Comparison of ENCODE assay signal across 27 cellular contexts in genomic region chr6:32814145-32814544, GRCh38. TPM values are rescaled to one million over a fixed set of nuclear protein-coding genes. Genes with fewer than 3 reads are reported as not detected.
DNase-seq lines count a peak whose midpoint lies in the region; ATAC-seq, FAIRE-seq and TF ChIP-seq lines count a peak whose summit lies in the region.
"Had no signal": no experiment of that assay in that cellular context is flagged by ENCODE, and none has a peak within 500 bp of the region (broad histone marks: within the 10 kb centered on the region; RNA-seq: fewer than 3 reads in every experiment).

No MANE protein-coding gene starts in this region.

- no peak overlapping the region for H3K27ac Mint-ChIP-seq in stimulated activated naive CD8-positive, alpha-beta T cell treated with anti-CD3 and anti-CD28 coated beads, Interleukin-15, amount 100 ng/mL, for 72 hours
- H3K27ac Mint-ChIP-seq: activated CD8-positive, alpha-beta T cell treated with anti-CD3 and anti-CD28 coated beads for 36 hours; activated naive CD4-positive, alpha-beta T cell treated with anti-CD3 and anti-CD28 coated beads, Interleukin-2, amount 50 U/mL, for 24 hours; activated T-helper 2 cell treated with anti-CD3 and anti-CD28 coated beads, Interferon-gamma antibody, Interleukin-2, Interleukin-4, amounts not matched to agents 10 μg/mL and 5 μg/mL and 100 μg/mL, durations not matched to agents 14 hours and 24 hours and 36 hours; CD8-positive, alpha-beta memory T cell had no signal

- H3K4me1 ChIP-seq in keratinocyte (ENCODE audit: control insufficient read depth, extremely low read depth, insufficient read depth, low read length), result peaks cover 29% of the 10 kb centered on the region
- H3K4me1 ChIP-seq: parathyroid adenoma had no signal

- H3K27ac ChIP-seq in SU-DHL-6 (ENCODE audit: low read depth, low read length) (peak overlapping the region; percentile 85), keratinocyte (ENCODE audit: control insufficient read depth, insufficient read depth, low read length) (no peak overlapping the region)
- H3K27ac ChIP-seq: parathyroid adenoma, thoracic aorta had no signal

- dilution Hi-C loops in keratinocyte (cut with MboI; ENCODE audit: extremely low pct_ligation_motif_present, low sequenced_read_pairs), result no loop called here

- H2AFZ ChIP-seq in SU-DHL-6 (ENCODE audit: low read depth, low read length, severe bottlenecking) (no peak overlapping the region), keratinocyte (ENCODE audit: control insufficient read depth, low read length) (no peak overlapping the region)
- H2AFZ ChIP-seq: parathyroid adenoma had no signal

- H3K27me3 Mint-ChIP-seq in stimulated activated naive CD8-positive, alpha-beta T cell treated with anti-CD3 and anti-CD28 coated beads, Interleukin-15, amount 100 ng/mL, for 72 hours, result no peaks in the 10 kb centered on the region
- H3K27me3 Mint-ChIP-seq: activated CD8-positive, alpha-beta T cell treated with anti-CD3 and anti-CD28 coated beads for 36 hours; activated naive CD4-positive, alpha-beta T cell treated with anti-CD3 and anti-CD28 coated beads, Interleukin-2, amount 50 U/mL, for 24 hours; stimulated activated naive CD8-positive, alpha-beta T cell treated with anti-CD3 and anti-CD28 coated beads, Interleukin-15, Interleukin-2, amounts not matched to agents 100 ng/mL and 50 ng/mL, for 24 hours had no signal

- H3K4me2 ChIP-seq in SU-DHL-6 (ENCODE audit: low read depth, low read length, poor library complexity, severe bottlenecking) (peak overlapping the region; percentile 61), keratinocyte (ENCODE audit: control insufficient read depth, extremely low read depth, insufficient read depth, low read depth, low read length) (no peak overlapping the region)

- H3K9ac ChIP-seq in SU-DHL-6 (ENCODE audit: low read length) (no peak overlapping the region), keratinocyte (ENCODE audit: control insufficient read depth, extremely low read depth, insufficient read depth, low read length) (no peak overlapping the region)
- H3K9ac ChIP-seq: parathyroid adenoma had no signal

- H3K79me2 ChIP-seq in SU-DHL-6 (ENCODE audit: insufficient read depth, low read length) (peaks cover 12% of the 10 kb centered on the region; the same call in 1 of the 2 replicates), keratinocyte (ENCODE audit: control insufficient read depth, insufficient read depth, low read length) (no peaks in the 10 kb centered on the region)
- H3K79me2 ChIP-seq: parathyroid adenoma had no signal

- H3K27me3 ChIP-seq in SU-DHL-6 (ENCODE audit: low read length) (no peaks in the 10 kb centered on the region), keratinocyte (ENCODE audit: control insufficient read depth, extremely low read depth, insufficient read depth, low read length) (no peaks in the 10 kb centered on the region)
- H3K27me3 ChIP-seq: breast epithelium had no signal

- H3K9me1 ChIP-seq in keratinocyte (ENCODE audit: control insufficient read depth, extremely low read depth, insufficient read depth, low read length), result no peaks in the 10 kb centered on the region

- H4K20me1 ChIP-seq in SU-DHL-6 (ENCODE audit: low read depth, low read length), result no peaks in the 10 kb centered on the region
- H4K20me1 ChIP-seq in keratinocyte (ENCODE audit: control insufficient read depth, extremely low read depth, insufficient read depth, low read length), result no peaks in the 10 kb centered on the region

- peak; percentile 48 for ATAC-seq in stimulated activated naive CD8-positive, alpha-beta T cell treated with anti-CD3 and anti-CD28 coated beads, Interleukin-15, Interleukin-2, amounts not matched to agents 100 U/mL and 50 U/mL, for 24 hours
- ATAC-seq in stimulated activated naive CD8-positive, alpha-beta T cell treated with anti-CD3 and anti-CD28 coated beads, Interleukin-15, amount 100 ng/mL, for 72 hours, result no peak
- ATAC-seq: activated CD8-positive, alpha-beta T cell treated with anti-CD3 and anti-CD28 coated beads for 36 hours; left cardiac atrium had no signal

- H3K9me3 Mint-ChIP-seq in stimulated activated naive CD8-positive, alpha-beta T cell treated with anti-CD3 and anti-CD28 coated beads, Interleukin-15, amount 100 ng/mL, for 72 hours, result no peaks in the 10 kb centered on the region
- H3K9me3 Mint-ChIP-seq: activated CD8-positive, alpha-beta T cell treated with anti-CD3 and anti-CD28 coated beads for 36 hours; activated naive CD4-positive, alpha-beta T cell treated with anti-CD3 and anti-CD28 coated beads, Interleukin-2, amount 50 U/mL, for 24 hours; activated T-helper 2 cell treated with anti-CD3 and anti-CD28 coated beads, Interferon-gamma antibody, Interleukin-2, Interleukin-4, amounts not matched to agents 10 μg/mL and 5 μg/mL and 100 μg/mL, durations not matched to agents 14 hours and 24 hours and 36 hours; CD8-positive, alpha-beta memory T cell; neural crest cell; stimulated activated naive CD8-positive, alpha-beta T cell treated with anti-CD3 and anti-CD28 coated beads, Interleukin-15, Interleukin-2, amounts not matched to agents 100 ng/mL and 50 ng/mL, for 24 hours had no signal

- H3K4me3 ChIP-seq in SU-DHL-6 (ENCODE audit: insufficient read depth, low read length, poor library complexity, severe bottlenecking), result no peak overlapping the region
- H3K4me3 ChIP-seq in keratinocyte (ENCODE audit: control insufficient read depth in 2 of 3, extremely low read depth in 1 of 3, insufficient read depth in 2 of 3, low read depth in 1 of 3, low read length in 3 of 3), result no peak overlapping the region
- H3K4me3 ChIP-seq: thoracic aorta had no signal

- DNase-seq in stimulated activated naive CD8-positive, alpha-beta T cell treated with anti-CD3 and anti-CD28 coated beads, Interleukin-15, Interleukin-2, amounts not matched to agents 100 U/mL and 50 U/mL, for 24 hours, result no peak
- no peak for DNase-seq in stimulated activated naive CD8-positive, alpha-beta T cell treated with anti-CD3 and anti-CD28 coated beads, Interleukin-15, amount 100 ng/mL, for 72 hours
- no peak for DNase-seq in keratinocyte (ENCODE audit: low read depth, low spot score)
- no peak for DNase-seq in NCI-H1105 (lab: John Stamatoyannopoulos, UW)
- DNase-seq in NCI-H2029 (lab: John Stamatoyannopoulos, UW), result no peak
- no peak for DNase-seq in HUDEP-2 (lab: John Stamatoyannopoulos, UW; ENCODE audit: unreplicated experiment in 76 of 76)
- DNase-seq: activated CD4-positive, CD25-positive, alpha-beta regulatory T cell; activated CD8-positive, alpha-beta memory T cell treated with anti-CD3 and anti-CD28 coated beads, Interleukin-2, amount 50 U/mL, for 48 hours; activated CD8-positive, alpha-beta T cell treated with anti-CD3 and anti-CD28 coated beads for 36 hours; anterior cingulate cortex; CD8-positive, alpha-beta memory T cell; HCEC 1CT; hypothalamus; left cardiac atrium; NCI-H187; NCI-H2171 treated with DMSO at 0.1 percent for 48 hours; NCI-H510A; retina had no signal

- peaks cover 11% of the 10 kb centered on the region for H3K4me1 Mint-ChIP-seq in stimulated activated naive CD8-positive, alpha-beta T cell treated with anti-CD3 and anti-CD28 coated beads, Interleukin-15, amount 100 ng/mL, for 72 hours
- H3K4me1 Mint-ChIP-seq: neural crest cell had no signal

- H3K36me3 ChIP-seq in SU-DHL-6 (ENCODE audit: low read length) (peaks cover 14% of the 10 kb centered on the region; the same call in 1 of the 2 replicates), keratinocyte (ENCODE audit: control insufficient read depth in 2 of 2, extremely low read depth in 1 of 2, insufficient read depth in 2 of 2, low read length in 2 of 2) (no peaks in the 10 kb centered on the region)
- H3K36me3 ChIP-seq: breast epithelium, thoracic aorta had no signal

- H3F3A ChIP-seq in SU-DHL-6 (ENCODE audit: insufficient read depth), result peaks cover 31% of the 10 kb centered on the region

- H3K4me3 Mint-ChIP-seq in stimulated activated naive CD8-positive, alpha-beta T cell treated with anti-CD3 and anti-CD28 coated beads, Interleukin-15, amount 100 ng/mL, for 72 hours, result no peak overlapping the region
- H3K4me3 Mint-ChIP-seq: activated CD8-positive, alpha-beta T cell treated with anti-CD3 and anti-CD28 coated beads for 36 hours; activated naive CD4-positive, alpha-beta T cell treated with anti-CD3 and anti-CD28 coated beads, Interleukin-2, amount 50 U/mL, for 24 hours; neural crest cell had no signal

- peak; percentile 39 for FAIRE-seq in keratinocyte (lab: Jason Lieb, UNC)
- FAIRE-seq: urothelium cell line had no signal

- H3K9me2 ChIP-seq in SU-DHL-6 (replicated peaks; ENCODE audit: insufficient read depth, low read length), result no peaks in the 10 kb centered on the region

- TF ChIP-seq CTCF in SU-DHL-6 (IDR thresholded peaks at IDR 0.05; ENCODE audit: insufficient read depth, low read length, poor library complexity, severe bottlenecking) (no peak), keratinocyte (optimal IDR thresholded peaks at IDR 0.05 in 1 of 3, IDR thresholded peaks at IDR 0.05 in 1 of 3, conservative IDR thresholded peaks at IDR 0.05 in 1 of 3; ENCODE audit: extremely low read depth in 1 of 3, insufficient read depth in 2 of 3, low read length in 3 of 3) (no peak)

- no peaks in the 10 kb centered on the region for H3K9me3 ChIP-seq in SU-DHL-6 (ENCODE audit: insufficient read depth, low read length)
- no peaks in the 10 kb centered on the region for H3K9me3 ChIP-seq in keratinocyte (ENCODE audit: control insufficient read depth, low read depth, low read length)
- H3K9me3 ChIP-seq: breast epithelium, thoracic aorta had no signal

RNA-seq across cellular contexts. Expression of gene HLA-DOB, which starts 2.7 kb away (rescaled TPM):
- 9.2 to 12.7 TPM (median 12.5 TPM) in 3 replicates for polyA plus RNA-seq in keratinocyte
- 0.34 TPM for polyA plus RNA-seq in keratinocyte (2011; ENCODE audit: low read depth)
- 4.4 and 6.7 TPM in 2 replicates for polyA plus RNA-seq in keratinocyte (2011; cell fraction: cytosol; rRNA removed)
- 24.8 and 29.0 TPM in 2 replicates for polyA plus RNA-seq in keratinocyte (2011; cell fraction: nucleus; rRNA removed)
- polyA plus RNA-seq in keratinocyte (2012; ENCODE audit: low replicate concordance), result 3.8 and 7.3 TPM in 2 replicates
- polyA minus RNA-seq in keratinocyte, result 4.6 to 5.1 TPM (median 4.9 TPM) in 3 replicates
- not detected for polyA minus RNA-seq in keratinocyte (2011; cell fraction: cytosol; rRNA and poly(A)+ RNA removed)
- polyA minus RNA-seq in keratinocyte (2011; cell fraction: nucleus; rRNA and poly(A)+ RNA removed), result 5.6 and 5.8 TPM in 2 replicates

RNA-seq across cellular contexts. Expression of gene TAP2, which starts 24.4 kb away (rescaled TPM):
- polyA plus RNA-seq in keratinocyte, result 24.5 to 50.7 TPM (median 32.6 TPM) in 3 replicates
- polyA plus RNA-seq in keratinocyte (2011; ENCODE audit: low read depth), result 4.3 TPM
- 7.8 and 9.5 TPM in 2 replicates for polyA plus RNA-seq in keratinocyte (2011; cell fraction: cytosol; rRNA removed)
- 69.2 and 76.6 TPM in 2 replicates for polyA plus RNA-seq in keratinocyte (2011; cell fraction: nucleus; rRNA removed)
- polyA plus RNA-seq in keratinocyte (2012; ENCODE audit: low replicate concordance), result 21.9 and 59.2 TPM in 2 replicates
- polyA minus RNA-seq in keratinocyte, result 49.4 to 105 TPM (median 68.7 TPM) in 3 replicates
- 24.0 TPM for polyA minus RNA-seq in keratinocyte (2011; cell fraction: cytosol; rRNA and poly(A)+ RNA removed)
- polyA minus RNA-seq in keratinocyte (2011; cell fraction: nucleus; rRNA and poly(A)+ RNA removed), result 94.4 and 116 TPM in 2 replicates

RNA-seq across cellular contexts. Expression of gene PSMB8, which starts 29.7 kb away (rescaled TPM):
- polyA plus RNA-seq in keratinocyte, result 44.4 to 66.7 TPM (median 63.4 TPM) in 3 replicates
- polyA plus RNA-seq in keratinocyte (2011; ENCODE audit: low read depth), result 10.5 TPM
- polyA plus RNA-seq in keratinocyte (2011; cell fraction: cytosol; rRNA removed), result 34.6 and 43.8 TPM in 2 replicates
- polyA plus RNA-seq in keratinocyte (2011; cell fraction: nucleus; rRNA removed), result 24.8 and 26.6 TPM in 2 replicates
- 17.9 and 59.2 TPM in 2 replicates for polyA plus RNA-seq in keratinocyte (2012; ENCODE audit: low replicate concordance)
- polyA minus RNA-seq in keratinocyte, result 20.2 to 36.4 TPM (median 31.7 TPM) in 3 replicates
- 11.1 TPM for polyA minus RNA-seq in keratinocyte (2011; cell fraction: cytosol; rRNA and poly(A)+ RNA removed)
- polyA minus RNA-seq in keratinocyte (2011; cell fraction: nucleus; rRNA and poly(A)+ RNA removed), result 4.3 and 5.0 TPM in 2 replicates

RNA-seq across cellular contexts. Expression of gene TAP1, which starts 39.4 kb away (rescaled TPM):
- polyA plus RNA-seq in keratinocyte, result 56.1 to 81.7 TPM (median 61.4 TPM) in 3 replicates
- 10.9 TPM for polyA plus RNA-seq in keratinocyte (2011; ENCODE audit: low read depth)
- 44.3 and 45.6 TPM in 2 replicates for polyA plus RNA-seq in keratinocyte (2011; cell fraction: cytosol; rRNA removed)
- 92.6 and 97.3 TPM in 2 replicates for polyA plus RNA-seq in keratinocyte (2011; cell fraction: nucleus; rRNA removed)
- polyA plus RNA-seq in keratinocyte (2012; ENCODE audit: low replicate concordance), result 47.4 and 68.3 TPM in 2 replicates
- 74.6 to 93.6 TPM (median 82.4 TPM) in 3 replicates for polyA minus RNA-seq in keratinocyte
- polyA minus RNA-seq in keratinocyte (2011; cell fraction: cytosol; rRNA and poly(A)+ RNA removed), result 72.1 TPM
- polyA minus RNA-seq in keratinocyte (2011; cell fraction: nucleus; rRNA and poly(A)+ RNA removed), result 81.8 and 84.9 TPM in 2 replicates

RNA-seq across cellular contexts. Expression of gene PSMB9, which starts 39.8 kb away (rescaled TPM):
- 21.3 to 29.0 TPM (median 25.4 TPM) in 3 replicates for polyA plus RNA-seq in keratinocyte
- 0.69 TPM for polyA plus RNA-seq in keratinocyte (2011; ENCODE audit: low read depth)
- 10.9 and 17.9 TPM in 2 replicates for polyA plus RNA-seq in keratinocyte (2011; cell fraction: cytosol; rRNA removed)
- polyA plus RNA-seq in keratinocyte (2011; cell fraction: nucleus; rRNA removed), result 6.6 TPM in 2 replicates
- polyA plus RNA-seq in keratinocyte (2012; ENCODE audit: low replicate concordance), result 1.4 and 28.6 TPM in 2 replicates
- 13.0 to 16.5 TPM (median 14.0 TPM) in 3 replicates for polyA minus RNA-seq in keratinocyte
- polyA minus RNA-seq in keratinocyte (2011; cell fraction: cytosol; rRNA and poly(A)+ RNA removed), result 9.2 TPM
- 1.3 and 1.5 TPM in 2 replicates for polyA minus RNA-seq in keratinocyte (2011; cell fraction: nucleus; rRNA and poly(A)+ RNA removed)
